Comparison of ENCODE assay signal across 10 cellular contexts in the genomic region with DNA sequence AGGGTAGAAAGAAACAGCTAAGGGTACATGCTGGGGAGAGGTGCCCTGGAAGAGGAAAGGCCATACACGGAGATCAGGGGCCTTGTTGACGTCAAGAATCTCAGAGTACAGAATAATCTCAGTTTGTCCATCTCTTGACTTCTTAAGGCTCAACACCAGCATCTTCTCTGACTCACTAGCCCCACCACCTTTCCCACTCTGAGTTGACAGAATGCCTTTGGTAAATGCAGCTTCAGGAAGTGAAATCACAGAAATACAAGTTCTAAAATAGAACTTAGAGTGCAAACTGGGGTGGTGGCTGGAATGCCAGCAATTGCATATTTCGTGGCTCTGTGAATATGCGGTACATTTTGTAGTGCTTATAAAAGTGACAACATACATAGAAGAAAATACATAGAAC. TPM values are rescaled to one million over a fixed set of nuclear protein-coding genes. Genes with fewer than 3 reads are reported as not detected.
DNase-seq lines count a peak whose midpoint lies in the region; ATAC-seq and TF ChIP-seq lines count a peak whose summit lies in the region.
"Had no signal": no experiment of that assay in that cellular context is flagged by ENCODE, and none has a peak within 500 bp of the region (broad histone marks: within the 10 kb centered on the region; RNA-seq: fewer than 3 reads in every experiment).

No MANE protein-coding gene starts in this region.

- no peaks in the 10 kb centered on the region for H3K9me3 Mint-ChIP-seq in activated naive CD4-positive, alpha-beta T cell treated with anti-CD3 and anti-CD28 coated beads, Interleukin-2, amount 10 ng/mL, durations not matched to agents 7 days and 5 days
- H3K9me3 Mint-ChIP-seq in stimulated activated naive CD8-positive, alpha-beta T cell treated with anti-CD3 and anti-CD28 coated beads, Interleukin-15, amount 100 ng/mL, for 72 hours, result no peaks in the 10 kb centered on the region

- H3K4me1 Mint-ChIP-seq in activated naive CD4-positive, alpha-beta T cell treated with anti-CD3 and anti-CD28 coated beads, Interleukin-2, amount 10 ng/mL, durations not matched to agents 7 days and 5 days, result peaks cover 36% of the 10 kb centered on the region
- H3K4me1 Mint-ChIP-seq in stimulated activated naive CD8-positive, alpha-beta T cell treated with anti-CD3 and anti-CD28 coated beads, Interleukin-15, amount 100 ng/mL, for 72 hours, result peaks cover 47% of the 10 kb centered on the region

- intact Hi-C loops in PC-9 (cut with micrococcal nuclease; ENCODE audit: unreplicated experiment), result loop anchor here (2.0 to 10.0 kb wide), 4 partner anchors 108 to 691 kb away; partner anchors contain the start of genes C1orf198, EXOC8 and SPRTN

- no peak for DNase-seq in activated naive CD4-positive, alpha-beta T cell treated with anti-CD3 and anti-CD28 coated beads, Interleukin-2, amount 10 ng/mL, durations not matched to agents 7 days and 5 days
- DNase-seq in activated naive CD4-positive, alpha-beta T cell treated with anti-CD3 and anti-CD28 coated beads, Interleukin-2, amount 50 U/mL, for 16 hours, result no peak
- peak in 1 of 2 experiments; percentile 44 for DNase-seq in PC-9
- DNase-seq in fibroblast of mammary gland (ENCODE audit: low read depth), result peak; percentile 10
- no peak for DNase-seq in stimulated activated naive CD8-positive, alpha-beta T cell treated with anti-CD3 and anti-CD28 coated beads, Interleukin-15, amount 100 ng/mL, for 72 hours
- DNase-seq: DMS153, T1000 had no signal

- CTCF ChIA-PET in activated naive CD4-positive, alpha-beta T cell treated with anti-CD3 and anti-CD28 coated beads, Interleukin-2, amount 10 ng/mL, durations not matched to agents 7 days and 5 days (lab: Charles Lee), result no interaction called here
- CTCF ChIA-PET in PC-9 (lab: Charles Lee), result interaction anchor here (0.6 kb wide), 1 partner anchor 259 kb away, joined by 3 read pairs; no protein-coding TSS in a partner anchor

- peaks cover 9% of the 10 kb centered on the region for H3K36me3 Mint-ChIP-seq in activated naive CD4-positive, alpha-beta T cell treated with anti-CD3 and anti-CD28 coated beads, Interleukin-2, amount 10 ng/mL, durations not matched to agents 7 days and 5 days

- no peak for TF ChIP-seq CTCF in PC-9 (conservative IDR thresholded peaks at IDR 0.05)
- TF ChIP-seq CTCF in fibroblast of mammary gland (conservative IDR thresholded peaks at IDR 0.05; ENCODE audit: control insufficient read depth, insufficient read depth, low read depth, low read length), result no peak

- peaks cover 18% of the 10 kb centered on the region for H3K4me1 ChIP-seq in PC-9 (replicated peaks; ENCODE audit: insufficient read depth)

- 0 out of 2 replicates have a peak, but pooled peaks cover 3% of the 10 kb centered on the region for H3K9me2 ChIP-seq in PC-9 (ENCODE audit: insufficient read depth)

- H3F3A ChIP-seq in PC-9 (ENCODE audit: insufficient read depth, low read depth), result no peaks in the 10 kb centered on the region; the same call in none of the 2 replicates

- H3K4me3 ChIP-seq in PC-9 (peak overlapping the region; percentile 78; the same call in 1 of the 2 replicates), fibroblast of mammary gland (ENCODE audit: control insufficient read depth, low read depth, low read length) (no peak overlapping the region)

- H2AFZ ChIP-seq in PC-9, result no peak overlapping the region

- peak overlapping the region; percentile 92 for H3K4me3 Mint-ChIP-seq in activated naive CD4-positive, alpha-beta T cell treated with anti-CD3 and anti-CD28 coated beads, Interleukin-2, amount 10 ng/mL, durations not matched to agents 7 days and 5 days
- peak overlapping the region; percentile 54 to 90 for H3K4me3 Mint-ChIP-seq in stimulated activated naive CD8-positive, alpha-beta T cell treated with anti-CD3 and anti-CD28 coated beads, Interleukin-15, amount 100 ng/mL, for 72 hours

- POLR2A ChIA-PET in PC-9 (lab: Charles Lee; ENCODE audit: unreplicated experiment), result no interaction called here

- peak overlapping the region; percentile 90 for H3K4me2 ChIP-seq in PC-9

- peaks cover 58% of the 10 kb centered on the region for H3K79me2 ChIP-seq in PC-9 (ENCODE audit: low read depth)

- no peak overlapping the region for H3K27ac Mint-ChIP-seq in activated naive CD4-positive, alpha-beta T cell treated with anti-CD3 and anti-CD28 coated beads, Interleukin-2, amount 10 ng/mL, durations not matched to agents 7 days and 5 days
- H3K27ac Mint-ChIP-seq in stimulated activated naive CD8-positive, alpha-beta T cell treated with anti-CD3 and anti-CD28 coated beads, Interleukin-15, amount 100 ng/mL, for 72 hours, result no peak overlapping the region

- peaks cover 23% of the 10 kb centered on the region for H3K27me3 ChIP-seq in PC-9 (ENCODE audit: insufficient read depth, low read depth)

- H3K27ac ChIP-seq in PC-9, result no peak overlapping the region

- 0 out of 2 replicates have a peak, but pooled peaks cover 6% of the 10 kb centered on the region for H3K9me3 ChIP-seq in PC-9 (ENCODE audit: insufficient read depth, low read depth)

- BruUV-seq in PC-9 (replicated peaks; lab: Mats Ljungman, UMichigan), result no TSS peak

- peaks cover 13% of the 10 kb centered on the region for H3K27me3 Mint-ChIP-seq in activated naive CD4-positive, alpha-beta T cell treated with anti-CD3 and anti-CD28 coated beads, Interleukin-2, amount 10 ng/mL, durations not matched to agents 7 days and 5 days
- H3K27me3 Mint-ChIP-seq in stimulated activated naive CD8-positive, alpha-beta T cell treated with anti-CD3 and anti-CD28 coated beads, Interleukin-15, amount 100 ng/mL, for 72 hours, result peaks cover 6% of the 10 kb centered on the region

- H3K36me3 ChIP-seq in PC-9 (ENCODE audit: low read depth), result no peaks in the 10 kb centered on the region

- peaks cover 24% of the 10 kb centered on the region; the same call in 1 of the 2 replicates for H4K20me1 ChIP-seq in PC-9 (ENCODE audit: insufficient read depth)

- ATAC-seq in stimulated activated naive CD8-positive, alpha-beta T cell treated with anti-CD3 and anti-CD28 coated beads, Interleukin-15, amount 100 ng/mL, for 72 hours, result no peak
- ATAC-seq in GM21825 (IDR thresholded peaks at IDR 0.05; ENCODE audit: unreplicated experiment) (no peak), HG03439 (IDR thresholded peaks at IDR 0.05; ENCODE audit: unreplicated experiment) (no peak), GM18498 (IDR thresholded peaks at IDR 0.05; ENCODE audit: unreplicated experiment) (no peak)

RNA-seq across cellular contexts. Expression of gene COG2, which starts 1.6 kb away (rescaled TPM):
- total RNA-seq in PC-9 (2021), result 21.5 and 24.3 TPM in 2 replicates
